In genomic region chr10:79405221-79405994, GRCh38 we compare ENCODE assay signal across 12 cellular contexts. TPM values are rescaled to one million over a fixed set of nuclear protein-coding genes. Genes with fewer than 3 reads are reported as not detected.
DNase-seq lines count a peak whose midpoint lies in the region; ATAC-seq and TF ChIP-seq lines count a peak whose summit lies in the region.
"Had no signal": no experiment of that assay in that cellular context is flagged by ENCODE, and none has a peak within 500 bp of the region (broad histone marks: within the 10 kb centered on the region; RNA-seq: fewer than 3 reads in every experiment).

No MANE protein-coding gene starts in this region.

- H3K27me3 ChIP-seq in ectodermal cell (ENCODE audit: control insufficient read depth, insufficient read depth, low read length, poor library complexity, severe bottlenecking): no peaks in the 10 kb centered on the region
- H3K27me3 ChIP-seq in muscle layer of duodenum (ENCODE audit: low read depth, low read length): no peaks in the 10 kb centered on the region

- H3K36me3 Mint-ChIP-seq in type B pancreatic cell: peaks cover 4% of the 10 kb centered on the region

- peaks cover 3% of the 10 kb centered on the region for H3K27me3 Mint-ChIP-seq in type B pancreatic cell

- H3K27ac ChIP-seq in ectodermal cell (ENCODE audit: insufficient read depth, low read depth, low read length, poor library complexity, severe bottlenecking): peak overlapping the region; percentile 36
- peak overlapping the region; percentile 2 for H3K27ac ChIP-seq in muscle layer of duodenum (ENCODE audit: low read length)

- 66% methylated on average over 13 of the region's 13 CpGs for WGBS in ectodermal cell, 2 experiments

- peaks cover 63% of the 10 kb centered on the region for H3K4me1 ChIP-seq in ectodermal cell (ENCODE audit: control insufficient read depth, insufficient read depth, low read length)
- peaks cover 17 to 73% of the 10 kb centered on the region in 2 donors for H3K4me1 ChIP-seq in muscle layer of duodenum (ENCODE audit: control insufficient read depth in 1 of 2, insufficient read depth in 2 of 2, low read length in 2 of 2)

- H3K27ac Mint-ChIP-seq in type B pancreatic cell: peak overlapping the region; percentile 76

- ATAC-seq in HG03135 (IDR thresholded peaks at IDR 0.05; ENCODE audit: unreplicated experiment) (no peak), HG02884 (IDR thresholded peaks at IDR 0.05; ENCODE audit: unreplicated experiment) (no peak)

- DNase-seq in DMS79 treated with DMSO at 0.1 percent for 48 hours (lab: John Stamatoyannopoulos, UW) (peak; percentile 29), DMS79 (lab: John Stamatoyannopoulos, UW) (no peak), type B pancreatic cell (ENCODE audit: extremely low spot score, unreplicated experiment) (no peak), KBM-7 (no peak)
- DNase-seq: Karpas-422, NCI-H524, T-helper 1 cell had no signal

- no peak for TF ChIP-seq CTCF in type B pancreatic cell (conservative IDR thresholded peaks at IDR 0.05)

- in situ Hi-C loops in KBM-7 (cut with MboI; ENCODE audit: low pct_unique_long_range_greater_than_20kb, low sequenced_read_pairs): no loop called here

- no peaks in the 10 kb centered on the region for H3K9me3 Mint-ChIP-seq in type B pancreatic cell

- H3K4me3 Mint-ChIP-seq in type B pancreatic cell: peak overlapping the region; percentile 59

- H3K9me3 ChIP-seq in ectodermal cell (ENCODE audit: control insufficient read depth, low read length) (no peaks in the 10 kb centered on the region), muscle layer of duodenum (ENCODE audit: control insufficient read depth in 1 of 2, low read length in 2 of 2) (no peaks in the 10 kb centered on the region)

- H3K36me3 ChIP-seq in ectodermal cell (ENCODE audit: control insufficient read depth, insufficient read depth, low read length) (no peaks in the 10 kb centered on the region), muscle layer of duodenum (ENCODE audit: control insufficient read depth in 1 of 2, insufficient read depth in 2 of 2, low read length in 2 of 2) (no peaks in the 10 kb centered on the region)

- H3K4me1 Mint-ChIP-seq in type B pancreatic cell (ENCODE audit: unreplicated experiment): peaks cover 62% of the 10 kb centered on the region

- H3K4me3 ChIP-seq in ectodermal cell (ENCODE audit: insufficient read depth, low read depth, low read length) (no peak overlapping the region), muscle layer of duodenum (ENCODE audit: low read depth in 1 of 2, low read length in 2 of 2) (no peak overlapping the region)
- H3K4me3 ChIP-seq: lung had no signal

RNA-seq across cellular contexts. Expression of gene ZCCHC24, which starts 40.0 kb away (rescaled TPM):
- polyA plus RNA-seq in ectodermal cell (2013, experiment 1 of 4): 14.9 TPM
- polyA plus RNA-seq in ectodermal cell (2013, experiment 2 of 4): 14.6 TPM
- 13.6 TPM for polyA plus RNA-seq in ectodermal cell (2013, experiment 3 of 4)
- polyA plus RNA-seq in ectodermal cell (2013, experiment 4 of 4): 11.8 TPM
- total RNA-seq in type B pancreatic cell (ENCODE audit: low replicate concordance): 2.7 and 29.1 TPM in 2 replicates

RNA-seq across cellular contexts. Expression of gene PPIF, which starts 58.1 kb away (rescaled TPM):
- 50.0 TPM for polyA plus RNA-seq in ectodermal cell (2013, experiment 1 of 4)
- 49.3 TPM for polyA plus RNA-seq in ectodermal cell (2013, experiment 2 of 4)
- 43.0 TPM for polyA plus RNA-seq in ectodermal cell (2013, experiment 3 of 4)
- polyA plus RNA-seq in ectodermal cell (2013, experiment 4 of 4): 38.1 TPM
- total RNA-seq in type B pancreatic cell (ENCODE audit: low replicate concordance): 67.5 and 91.3 TPM in 2 replicates
